15 cellular contexts compared by ENCODE assay signal in the genomic region with DNA sequence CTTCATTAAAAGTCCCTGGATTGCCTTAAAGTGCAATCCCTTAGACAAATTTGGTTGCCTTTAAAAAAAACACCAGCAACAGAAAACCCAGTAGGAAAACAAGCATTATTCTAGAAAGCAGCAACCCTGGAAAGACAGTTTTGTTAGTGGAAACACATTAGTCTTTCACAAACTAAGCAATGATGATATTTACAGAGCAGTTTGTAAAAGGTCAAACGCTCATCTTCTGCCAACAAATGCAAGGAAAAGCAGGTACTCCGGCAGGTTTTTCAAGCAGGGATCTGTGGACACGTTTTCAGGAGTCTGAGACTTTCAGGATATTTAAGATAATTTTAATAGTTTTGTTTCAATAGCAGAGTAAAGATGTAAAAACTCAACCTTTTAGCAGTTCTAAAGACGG.
DNase-seq lines count a peak whose midpoint lies in the region; ATAC-seq and TF ChIP-seq lines count a peak whose summit lies in the region.
"Had no signal": no experiment of that assay in that cellular context is flagged by ENCODE, and none has a peak within 500 bp of the region (broad histone marks: within the 10 kb centered on the region; RNA-seq: fewer than 3 reads in every experiment).

No MANE protein-coding gene starts in this region.

- POLR2A ChIA-PET in HEK293 (lab: Yijun Ruan, JAX), result no interaction called here

- no peak overlapping the region for H3K27ac ChIP-seq in HEK293 (ENCODE audit: extremely low read depth, low read depth, low read length)
- H3K27ac ChIP-seq: 22Rv1, BLaER1 had no signal

- H3K9me3 ChIP-seq in HEK293 (ENCODE audit: control insufficient read depth, insufficient read depth, low read depth, low read length) (no peaks in the 10 kb centered on the region), MG63 (no peaks in the 10 kb centered on the region)
- H3K9me3 ChIP-seq: BLaER1, Caco-2 had no signal

- H3K36me3 ChIP-seq in HEK293 (ENCODE audit: control insufficient read depth in 2 of 2, insufficient read depth in 1 of 2, low read length in 2 of 2) (no peaks in the 10 kb centered on the region), MG63 (no peaks in the 10 kb centered on the region)
- H3K36me3 ChIP-seq: BLaER1 had no signal

- CTCF ChIA-PET in HEK293 (lab: Yijun Ruan, JAX), result no interaction called here

- H3K4me3 ChIP-seq in HEK293 (ENCODE audit: low read depth, low read length) (no peak overlapping the region), MG63 (no peak overlapping the region)
- H3K4me3 ChIP-seq: BLaER1 had no signal

- no peak for TF ChIP-seq CTCF in HEK293 (tag by site-specific recombination; IDR thresholded peaks at IDR 0.05)

- peak; percentile 16 for DNase-seq in NCI-H2029 treated with DMSO at 0.1 percent for 48 hours (lab: John Stamatoyannopoulos, UW)
- no peak for DNase-seq in NCI-H2029 (lab: John Stamatoyannopoulos, UW)
- DNase-seq in NCI-H748 treated with DMSO at 0.1 percent for 48 hours (lab: John Stamatoyannopoulos, UW), result peak; percentile 59
- no peak for DNase-seq in left lobe of liver (ENCODE audit: low spot score)
- no peak for DNase-seq in islet precursor cell
- no peak for DNase-seq in MG63
- DNase-seq: AML-193; CD8-positive, alpha-beta memory T cell; GF-D8; HCEC 1CT had no signal

- H3K27me3 ChIP-seq in MG63, result 0 out of 2 replicates have a peak, but pooled peaks cover 2% of the 10 kb centered on the region
- H3K27me3 ChIP-seq: BLaER1 had no signal

- ATAC-seq in left lobe of liver, result peak; percentile 60
- ATAC-seq in GM18498 (IDR thresholded peaks at IDR 0.05; ENCODE audit: unreplicated experiment), result no peak

- H3K4me1 ChIP-seq in HEK293 (ENCODE audit: control insufficient read depth, insufficient read depth, low read length), result 0 out of 2 replicates have a peak, but pooled peaks cover 2% of the 10 kb centered on the region
- H3K4me1 ChIP-seq: BLaER1 had no signal

TF ChIP-seq in HEK293, 187 proteins besides CTCF, POLR2A, EP300 and RAD21:
- TF ChIP-seq, protein P1, sequence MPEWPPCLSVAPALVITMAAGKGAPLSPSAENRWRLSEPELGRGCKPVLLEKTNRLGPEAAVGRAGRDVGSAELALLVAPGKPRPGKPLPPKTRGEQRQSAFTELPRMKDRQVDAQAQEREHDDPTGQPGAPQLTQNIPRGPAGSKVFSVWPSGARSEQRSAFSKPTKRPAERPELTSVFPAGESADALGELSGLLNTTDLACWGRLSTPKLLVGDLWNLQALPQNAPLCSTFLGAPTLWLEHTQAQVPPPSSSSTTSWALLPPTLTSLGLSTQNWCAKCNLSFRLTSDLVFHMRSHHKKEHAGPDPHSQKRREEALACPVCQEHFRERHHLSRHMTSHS (tag by site-specific recombination; IDR thresholded peaks at IDR 0.05), result no peak
- TF ChIP-seq, protein P2, sequence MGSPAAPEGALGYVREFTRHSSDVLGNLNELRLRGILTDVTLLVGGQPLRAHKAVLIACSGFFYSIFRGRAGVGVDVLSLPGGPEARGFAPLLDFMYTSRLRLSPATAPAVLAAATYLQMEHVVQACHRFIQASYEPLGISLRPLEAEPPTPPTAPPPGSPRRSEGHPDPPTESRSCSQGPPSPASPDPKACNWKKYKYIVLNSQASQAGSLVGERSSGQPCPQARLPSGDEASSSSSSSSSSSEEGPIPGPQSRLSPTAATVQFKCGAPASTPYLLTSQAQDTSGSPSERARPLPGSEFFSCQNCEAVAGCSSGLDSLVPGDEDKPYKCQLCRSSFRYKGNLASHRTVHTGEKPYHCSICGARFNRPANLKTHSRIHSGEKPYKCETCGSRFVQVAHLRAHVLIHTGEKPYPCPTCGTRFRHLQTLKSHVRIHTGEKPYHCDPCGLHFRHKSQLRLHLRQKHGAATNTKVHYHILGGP (tag by site-specific recombination; IDR thresholded peaks at IDR 0.05), result peak; percentile 43; the same call in 1 of the 2 replicates

Comparison
In these comparisons a context has a peak if more than half of its experiments do, and no peak if none do; other contexts are left out.
1. DNase-seq: peak in NCI-H2029 treated with DMSO at 0.1 percent for 48 hours (single experiment) and NCI-H748 treated with DMSO at 0.1 percent for 48 hours (single experiment); none in NCI-H2029 (single experiment), left lobe of liver (single experiment), islet precursor cell (single experiment) and MG63 (single experiment).